1 cellular context compared by ENCODE assay signal in genomic region chr18:6781846-6782245, GRCh38.
TF ChIP-seq lines count a peak whose summit lies in the region.

No MANE protein-coding gene starts in this region.

TF ChIP-seq in WTC11, 78 proteins besides CTCF, POLR2A, EP300 and RAD21 (continued from another document):
- no peak for TF ChIP-seq ZNF317 (CRISPR knock-in tag; IDR thresholded peaks at IDR 0.05; ENCODE audit: borderline replicate concordance, low read depth)
- no peak for TF ChIP-seq ZMAT4 (CRISPR knock-in tag; IDR thresholded peaks at IDR 0.05)
- no peak for TF ChIP-seq ELF4 (CRISPR knock-in tag; IDR thresholded peaks at IDR 0.05; ENCODE audit: low read depth)
- TF ChIP-seq ARID4B (CRISPR knock-in tag; IDR thresholded peaks at IDR 0.05; ENCODE audit: borderline replicate concordance) = no peak
